ENCODE assay signal across 2 cellular contexts in genomic region chr18:24426073-24426397, GRCh38.
TF ChIP-seq lines count a peak whose summit lies in the region.

No MANE protein-coding gene starts in this region.

TF ChIP-seq in endothelial cell of umbilical vein, 7 proteins besides CTCF, POLR2A, EP300 and RAD21:
- TF ChIP-seq FOS (IDR thresholded peaks at IDR 0.05; ENCODE audit: borderline replicate concordance, insufficient read depth, low read length): no peak
- TF ChIP-seq JUN (IDR thresholded peaks at IDR 0.05; ENCODE audit: borderline replicate concordance, insufficient read depth, insufficient read length, low read depth): no peak
- TF ChIP-seq, protein P1, sequence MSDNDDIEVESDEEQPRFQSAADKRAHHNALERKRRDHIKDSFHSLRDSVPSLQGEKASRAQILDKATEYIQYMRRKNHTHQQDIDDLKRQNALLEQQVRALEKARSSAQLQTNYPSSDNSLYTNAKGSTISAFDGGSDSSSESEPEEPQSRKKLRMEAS (IDR thresholded peaks at IDR 0.05; ENCODE audit: insufficient read depth, insufficient read length): no peak
- no peak for TF ChIP-seq GATA2 (IDR thresholded peaks at IDR 0.05; ENCODE audit: insufficient read depth, insufficient read length, low read depth, low read length)
- no peak for TF ChIP-seq MYC (IDR thresholded peaks at IDR 0.05; ENCODE audit: low read depth, low read length)
- no peak for TF ChIP-seq POLR2AphosphoS5 (IDR thresholded peaks at IDR 0.05; ENCODE audit: insufficient read depth, low read depth, low read length)
- TF ChIP-seq EZH2 (IDR thresholded peaks at IDR 0.05; ENCODE audit: borderline replicate concordance, low read depth, low read length, severe bottlenecking): no peak

TF ChIP-seq in GM12891, 5 proteins besides CTCF, POLR2A, EP300 and RAD21:
- TF ChIP-seq POLR2AphosphoS5 (IDR thresholded peaks at IDR 0.05; ENCODE audit: low read depth, low read length): no peak
- no peak for TF ChIP-seq PAX5 (IDR thresholded peaks at IDR 0.05; ENCODE audit: insufficient read depth, low read length, severe bottlenecking)
- TF ChIP-seq TAF1 (IDR thresholded peaks at IDR 0.05; ENCODE audit: low read depth, low read length): no peak
- no peak for TF ChIP-seq POU2F2 (IDR thresholded peaks at IDR 0.05; ENCODE audit: low read depth, low read length)
- no peak for TF ChIP-seq SPI1 (IDR thresholded peaks at IDR 0.05; ENCODE audit: low read depth, low read length)
TF ChIP-seq in GM12891: peak in this region for 0.
